Comparison of ENCODE assay signal across 23 cellular contexts in genomic region chrX:123081766-123082165, GRCh38.
"Had no signal": no experiment of that assay in that cellular context is flagged by ENCODE, and none has a peak within 500 bp of the region (broad histone marks: within the 10 kb centered on the region; RNA-seq: fewer than 3 reads in every experiment).

No MANE protein-coding gene starts in this region.

- H3K27ac ChIP-seq: esophagus squamous epithelium, lower lobe of right lung, neutrophil, pancreas, thyroid gland had no signal

- H3K4me1 Mint-ChIP-seq: activated CD4-positive, alpha-beta T cell treated with anti-CD3 and anti-CD28 coated beads for 36 hours; mesothelial cell of epicardium; stimulated activated memory B cell treated with anti-CD40 and anti-IgM and Interleukin-4, amounts not matched to agents 10 μg/mL and 1 μg/mL and 100 μg/mL, for 72 hours had no signal

- H3K27me3 Mint-ChIP-seq: activated CD4-positive, alpha-beta T cell treated with anti-CD3 and anti-CD28 coated beads for 36 hours; activated naive CD8-positive, alpha-beta T cell; dendritic cell treated with granulocyte-macrophage colony-stimulating factor and Interleukin-4, amounts not matched to agents 40 ng/mL and 50 ng/mL, for 4 days; stimulated activated memory B cell treated with anti-CD40 and anti-IgM and Interleukin-4, amounts not matched to agents 10 μg/mL and 1 μg/mL and 100 μg/mL, for 72 hours had no signal

- FAIRE-seq: islet of Langerhans, pancreas, TTC549 had no signal

- H3K36me3 Mint-ChIP-seq: activated naive CD8-positive, alpha-beta T cell; mesothelial cell of epicardium; natural killer cell treated with Interleukin-12 subunit alpha and Interleukin-12 subunit beta and Interleukin-15 and Interleukin-18, amount 100 ng/mL, for 72 hours; stimulated activated memory B cell treated with anti-CD40 and anti-IgM and Interleukin-4, amounts not matched to agents 10 μg/mL and 1 μg/mL and 100 μg/mL, for 72 hours had no signal

- H3K4me3 ChIP-seq: esophagus squamous epithelium, lower lobe of right lung, pancreas, thyroid gland had no signal

- H3K9me3 Mint-ChIP-seq: dendritic cell treated with granulocyte-macrophage colony-stimulating factor and Interleukin-4, amounts not matched to agents 40 ng/mL and 50 ng/mL, for 4 days; natural killer cell treated with Interleukin-12 subunit alpha and Interleukin-12 subunit beta and Interleukin-15 and Interleukin-18, amount 100 ng/mL, for 72 hours; stimulated activated memory B cell treated with anti-CD40 and anti-IgM and Interleukin-4, amounts not matched to agents 10 μg/mL and 1 μg/mL and 100 μg/mL, for 72 hours had no signal

- H3K4me1 ChIP-seq: esophagus squamous epithelium, lower lobe of right lung, pancreas, thyroid gland had no signal

- DNase-seq: activated CD4-positive, alpha-beta T cell treated with anti-CD3 and anti-CD28 coated beads for 36 hours; activated CD4-positive, alpha-beta T cell treated with anti-CD3 and anti-CD28 coated beads, Interleukin-2, amount 50 U/mL, for 48 hours; amniotic stem cell; effector CD8-positive, alpha-beta T cell; esophagus squamous epithelium; foreskin melanocyte; glutamatergic neuron; hippocampal formation; left colon; lower lobe of right lung; pancreas; stimulated activated CD4-positive, alpha-beta T cell treated with anti-CD3 and anti-CD28 coated beads, Interleukin-4, amount 100 ng/mL, for 4 hours; SW 1271; T-helper 2 cell; thyroid gland had no signal

- H3K4me3 Mint-ChIP-seq: activated CD4-positive, alpha-beta T cell treated with anti-CD3 and anti-CD28 coated beads for 36 hours; activated naive CD8-positive, alpha-beta T cell; dendritic cell treated with granulocyte-macrophage colony-stimulating factor and Interleukin-4, amounts not matched to agents 40 ng/mL and 50 ng/mL, for 4 days; mesothelial cell of epicardium; natural killer cell treated with Interleukin-12 subunit alpha and Interleukin-12 subunit beta and Interleukin-15 and Interleukin-18, amount 100 ng/mL, for 72 hours; stimulated activated memory B cell treated with anti-CD40 and anti-IgM and Interleukin-4, amounts not matched to agents 10 μg/mL and 1 μg/mL and 100 μg/mL, for 72 hours had no signal

- H3K36me3 ChIP-seq: esophagus squamous epithelium, lower lobe of right lung, neutrophil, pancreas, thyroid gland had no signal

- H3K9me3 ChIP-seq: esophagus squamous epithelium, lower lobe of right lung, neutrophil, pancreas, thyroid gland had no signal

- H3K27ac Mint-ChIP-seq: activated CD4-positive, alpha-beta T cell treated with anti-CD3 and anti-CD28 coated beads for 36 hours; activated naive CD8-positive, alpha-beta T cell; dendritic cell treated with granulocyte-macrophage colony-stimulating factor and Interleukin-4, amounts not matched to agents 40 ng/mL and 50 ng/mL, for 4 days; mesothelial cell of epicardium; natural killer cell treated with Interleukin-12 subunit alpha and Interleukin-12 subunit beta and Interleukin-15 and Interleukin-18, amount 100 ng/mL, for 72 hours; stimulated activated memory B cell treated with anti-CD40 and anti-IgM and Interleukin-4, amounts not matched to agents 10 μg/mL and 1 μg/mL and 100 μg/mL, for 72 hours had no signal

- H3K27me3 ChIP-seq: esophagus squamous epithelium, neutrophil, pancreas, thyroid gland had no signal
